Comparison of ENCODE assay signal across 8 cellular contexts in the genomic region with DNA sequence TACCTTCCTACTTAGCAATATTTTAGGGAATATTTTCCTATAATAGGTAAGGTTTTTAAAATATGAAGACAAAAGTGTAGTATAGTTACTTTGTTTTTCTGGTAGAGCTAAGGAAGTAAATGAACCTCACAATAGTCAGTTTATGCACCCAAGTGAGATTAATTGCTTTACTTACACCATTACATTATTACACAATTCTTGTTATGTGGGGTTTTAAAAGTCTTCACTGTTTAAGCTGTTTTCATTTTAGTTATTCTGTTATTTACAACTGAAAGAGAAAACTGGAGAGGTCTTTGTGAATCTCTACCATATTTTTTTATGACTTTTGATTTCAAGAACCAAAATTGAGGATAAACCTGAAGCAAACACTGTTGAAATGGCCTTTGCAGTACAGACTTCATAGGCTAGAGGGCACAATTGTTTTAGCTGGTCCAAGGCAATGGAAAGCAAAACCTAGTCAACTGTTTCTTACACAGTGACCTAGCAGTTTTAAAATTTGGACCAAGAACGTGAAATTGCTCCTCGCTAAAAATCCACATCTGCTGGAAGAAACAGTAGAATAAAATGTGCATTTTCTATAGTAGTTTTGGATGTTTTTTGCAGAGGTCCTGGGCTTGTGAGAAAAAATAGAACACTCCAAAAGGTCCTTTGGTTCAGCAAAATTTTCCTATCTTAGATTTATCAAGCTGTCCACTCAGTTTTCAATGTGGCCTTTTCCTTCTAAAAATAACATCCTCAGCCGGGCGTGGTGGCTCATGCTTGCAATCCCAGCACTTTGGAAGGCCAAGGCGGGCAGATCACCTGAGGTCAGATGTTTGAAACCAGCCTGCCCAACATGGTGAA.
DNase-seq lines count a peak whose midpoint lies in the region; ATAC-seq and TF ChIP-seq lines count a peak whose summit lies in the region.

No MANE protein-coding gene starts in this region.

- H3K36me3 Mint-ChIP-seq in MCF 10A (ENCODE audit: insufficient read depth, unreplicated experiment), result no peaks in the 10 kb centered on the region
- H3K36me3 Mint-ChIP-seq in stimulated activated effector memory CD8-positive, alpha-beta T cell treated with anti-CD3 and anti-CD28 coated beads, Interleukin-12 subunit alpha, Interleukin-12 subunit beta, amount 100 ng/mL, for 72 hours, result no peaks in the 10 kb centered on the region

- BruUV-seq in MCF 10A (replicated peaks; lab: Mats Ljungman, UMichigan), result no TSS peak

- H3K27ac Mint-ChIP-seq in MCF 10A (ENCODE audit: low read depth, unreplicated experiment), result no peak overlapping the region
- H3K27ac Mint-ChIP-seq in stimulated activated effector memory CD8-positive, alpha-beta T cell treated with anti-CD3 and anti-CD28 coated beads, Interleukin-12 subunit alpha, Interleukin-12 subunit beta, amount 100 ng/mL, for 72 hours, result no peak overlapping the region

- peak; percentile 69 for TF ChIP-seq CTCF in MCF 10A (IDR thresholded peaks at IDR 0.05; ENCODE audit: unreplicated experiment)

- intact Hi-C loops in MCF 10A (cut with micrococcal nuclease), result loop anchor here (1.0 to 2.0 kb wide), 4 partner anchors 39 to 758 kb away; no protein-coding TSS in a partner anchor

- ATAC-seq in GM19328 (IDR thresholded peaks at IDR 0.05; ENCODE audit: unreplicated experiment) (peak; percentile 84), HG03175 (IDR thresholded peaks at IDR 0.05; ENCODE audit: unreplicated experiment) (peak; percentile 97)
- ATAC-seq in stimulated activated effector memory CD8-positive, alpha-beta T cell treated with anti-CD3 and anti-CD28 coated beads, Interleukin-12 subunit alpha, Interleukin-12 subunit beta, amount 100 ng/mL, for 72 hours, result peak; percentile 65

- H3K9me3 Mint-ChIP-seq in MCF 10A (ENCODE audit: unreplicated experiment), result no peaks in the 10 kb centered on the region
- no peaks in the 10 kb centered on the region for H3K9me3 Mint-ChIP-seq in stimulated activated effector memory CD8-positive, alpha-beta T cell treated with anti-CD3 and anti-CD28 coated beads, Interleukin-12 subunit alpha, Interleukin-12 subunit beta, amount 100 ng/mL, for 72 hours

- DNase-seq in Daoy (ENCODE audit: low read depth), result peak; percentile 59
- peak; percentile 3 for DNase-seq in NCI-H82 treated with DMSO at 0.1 percent for 48 hours (lab: John Stamatoyannopoulos, UW; ENCODE audit: unreplicated experiment)
- DNase-seq in MCF 10A (ENCODE audit: unreplicated experiment), result peak; percentile 73
- DNase-seq in inferior parietal cortex (ENCODE audit: extremely low spot score), result peak; percentile 81
- DNase-seq in stimulated activated effector memory CD8-positive, alpha-beta T cell treated with anti-CD3 and anti-CD28 coated beads, Interleukin-12 subunit alpha, Interleukin-12 subunit beta, amount 100 ng/mL, for 72 hours (ENCODE audit: low spot score in 2 of 2), result peak in 1 of 2 donors; percentile 5
- no peak for DNase-seq in effector CD4-positive, alpha-beta T cell

- CTCF ChIA-PET in MCF 10A (lab: Yijun Ruan, JAX), result interaction anchor here (0.6 to 1.9 kb wide), 23 partner anchors 10 to 816 kb away, joined by 3 to 15 read pairs (median 3); a partner anchor contains a TSS

- H3K4me1 Mint-ChIP-seq in MCF 10A (ENCODE audit: insufficient read depth, unreplicated experiment), result no peaks in the 10 kb centered on the region
- H3K4me1 Mint-ChIP-seq in stimulated activated effector memory CD8-positive, alpha-beta T cell treated with anti-CD3 and anti-CD28 coated beads, Interleukin-12 subunit alpha, Interleukin-12 subunit beta, amount 100 ng/mL, for 72 hours, result no peaks in the 10 kb centered on the region

- POLR2A ChIA-PET in MCF 10A (lab: Yijun Ruan, JAX), result interaction anchor here (0.6 to 1.5 kb wide), 7 partner anchors 39 to 227 kb away, joined by 3 to 11 read pairs (median 4); no protein-coding TSS in a partner anchor

- H3K27me3 Mint-ChIP-seq in MCF 10A (ENCODE audit: insufficient read depth, unreplicated experiment), result peaks cover 16% of the 10 kb centered on the region

- no peak overlapping the region for H3K4me3 Mint-ChIP-seq in MCF 10A (ENCODE audit: unreplicated experiment)
- H3K4me3 Mint-ChIP-seq in stimulated activated effector memory CD8-positive, alpha-beta T cell treated with anti-CD3 and anti-CD28 coated beads, Interleukin-12 subunit alpha, Interleukin-12 subunit beta, amount 100 ng/mL, for 72 hours, result no peak overlapping the region
